In the genomic region with DNA sequence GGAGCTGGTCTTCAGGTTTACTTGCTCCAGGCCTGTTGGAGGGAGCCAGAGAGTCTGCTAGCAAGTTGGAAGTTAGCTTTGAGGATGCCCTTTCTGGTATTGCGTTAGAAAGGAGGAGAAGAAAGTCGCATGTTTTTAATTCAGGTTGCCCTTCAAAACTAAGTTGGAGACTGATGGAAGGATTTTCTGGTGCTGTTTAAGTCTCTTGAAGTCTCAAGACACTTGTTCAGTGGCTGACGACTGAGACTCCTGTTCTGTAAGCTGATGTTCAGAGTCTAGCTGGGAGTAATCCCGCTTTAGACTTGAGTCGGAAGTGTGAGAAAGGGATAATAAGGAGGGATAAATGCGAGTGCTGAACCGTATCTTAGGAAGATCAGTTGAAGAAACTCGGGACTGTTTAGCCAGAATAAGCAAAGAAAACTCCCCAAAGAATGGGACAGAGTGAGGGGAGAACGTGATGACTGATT, we compare ENCODE assay signal across 8 cellular contexts. TPM values are rescaled to one million over a fixed set of nuclear protein-coding genes. Genes with fewer than 3 reads are reported as not detected.
DNase-seq lines count a peak whose midpoint lies in the region; ATAC-seq, FAIRE-seq and TF ChIP-seq lines count a peak whose summit lies in the region.

No MANE protein-coding gene starts in this region.

- no peaks in the 10 kb centered on the region for H3K9me3 Mint-ChIP-seq in activated CD4-positive, alpha-beta memory T cell treated with anti-CD3 and anti-CD28 coated beads, Interleukin-2, amount 10 ng/mL, durations not matched to agents 7 days and 5 days

- no peak for FAIRE-seq in A549 (lab: Jason Lieb, UNC)

- TF ChIP-seq CTCF in A549 (IDR thresholded peaks at IDR 0.05), result no peak
- TF ChIP-seq CTCF in gastrocnemius medialis (IDR thresholded peaks at IDR 0.05 in 4 of 5, conservative IDR thresholded peaks at IDR 0.05 in 1 of 5), result no peak

- peaks cover 51% of the 10 kb centered on the region for H3K4me1 Mint-ChIP-seq in activated CD4-positive, alpha-beta memory T cell treated with anti-CD3 and anti-CD28 coated beads, Interleukin-2, amount 10 ng/mL, durations not matched to agents 7 days and 5 days

- ATAC-seq in A549 (peak; percentile 44 to 60; a peak in 5 of 6 replicates), GM21423 (IDR thresholded peaks at IDR 0.05; ENCODE audit: unreplicated experiment) (peak; percentile 6), left ventricle myocardium superior (peak; percentile 44), gastrocnemius medialis (peak; percentile 36 to 42), HG02642 (IDR thresholded peaks at IDR 0.05; ENCODE audit: poor library complexity, unreplicated experiment) (no peak), GM18867 (IDR thresholded peaks at IDR 0.05; ENCODE audit: unreplicated experiment) (no peak)

- TF ChIP-seq POLR2A in A549 (IDR thresholded peaks at IDR 0.05; ENCODE audit: low read length) (no peak), gastrocnemius medialis (IDR thresholded peaks at IDR 0.05) (no peak)

- H3K27me3 Mint-ChIP-seq in activated CD4-positive, alpha-beta memory T cell treated with anti-CD3 and anti-CD28 coated beads, Interleukin-2, amount 10 ng/mL, durations not matched to agents 7 days and 5 days, result peaks cover 36% of the 10 kb centered on the region

- intact Hi-C loops in left ventricle myocardium superior (cut with micrococcal nuclease) (no loop called here), gastrocnemius medialis (cut with DNase I; ENCODE audit: low total_unique reads) (loop anchor here (5.0 kb wide), 5 partner anchors 98 to 458 kb away; partner anchors contain the start of genes ACACA, MRM1, MYO19 and PIGW)

- TF ChIP-seq EP300 in A549 (IDR thresholded peaks at IDR 0.05), result no peak

- H3K36me3 Mint-ChIP-seq in activated CD4-positive, alpha-beta memory T cell treated with anti-CD3 and anti-CD28 coated beads, Interleukin-2, amount 10 ng/mL, durations not matched to agents 7 days and 5 days (ENCODE audit: low read depth), result peaks cover 47% of the 10 kb centered on the region

- peaks cover 0 to 32% of the 10 kb centered on the region in 2 donors for H3K36me3 ChIP-seq in gastrocnemius medialis

- WGBS in A549 (ENCODE audit: missing lambda C conversion rate), result 6% methylated on average over 9 of the region's 9 CpGs

- peak overlapping the region; percentile 90 for H3K27ac ChIP-seq in A549
- H3K27ac ChIP-seq in gastrocnemius medialis, result peak overlapping the region; percentile 78 to 92 (median 84)

- POLR2A ChIA-PET in A549 (lab: Yijun Ruan, JAX), result interaction anchor here (0.8 to 2.4 kb wide), 11 partner anchors 9 to 348 kb away, joined by 3 to 25 read pairs (median 3); partner anchors contain the start of gene MRM1
- POLR2A ChIA-PET in activated CD4-positive, alpha-beta memory T cell treated with anti-CD3 and anti-CD28 coated beads, Interleukin-2, amount 10 ng/mL, durations not matched to agents 7 days and 5 days (lab: Charles Lee), result interaction anchor here (0.5 to 2.2 kb wide), 20 partner anchors 11 to 409 kb away, joined by 3 to 10 read pairs (median 5); partner anchors contain the start of genes LHX1 and MRM1

- in situ Hi-C loops in gastrocnemius medialis (cut with MboI; ENCODE audit: low sequenced_read_pairs in 4 of 4), result loop anchor here in 1 of 4 donors (25.0 kb wide), 1 partner anchor 312 kb away; no protein-coding TSS in a partner anchor

- CTCF ChIA-PET in A549 (lab: Yijun Ruan, JAX), result interaction anchor here (0.8 to 1.8 kb wide), 10 partner anchors 9 to 291 kb away, joined by 3 to 10 read pairs (median 3); no protein-coding TSS in a partner anchor
- CTCF ChIA-PET in activated CD4-positive, alpha-beta memory T cell treated with anti-CD3 and anti-CD28 coated beads, Interleukin-2, amount 10 ng/mL, durations not matched to agents 7 days and 5 days (lab: Charles Lee), result interaction anchor here (0.6 to 1.6 kb wide), 5 partner anchors 21 to 290 kb away, joined by 3 read pairs; no protein-coding TSS in a partner anchor

- H3K27ac Mint-ChIP-seq in activated CD4-positive, alpha-beta memory T cell treated with anti-CD3 and anti-CD28 coated beads, Interleukin-2, amount 10 ng/mL, durations not matched to agents 7 days and 5 days, result peak overlapping the region; percentile 89

- peak overlapping the region; percentile 87 for H3K4me2 ChIP-seq in A549

- H3K9me3 ChIP-seq in A549 (no peaks in the 10 kb centered on the region), gastrocnemius medialis (no peaks in the 10 kb centered on the region)

- peak overlapping the region; percentile 91 for H3K4me3 Mint-ChIP-seq in activated CD4-positive, alpha-beta memory T cell treated with anti-CD3 and anti-CD28 coated beads, Interleukin-2, amount 10 ng/mL, durations not matched to agents 7 days and 5 days

- H3K4me3 ChIP-seq in A549 (peak overlapping the region; percentile 73), gastrocnemius medialis (peak overlapping the region; percentile 68 to 96 (median 86))

- TF ChIP-seq RAD21 in A549 (conservative IDR thresholded peaks at IDR 0.05 in 1 of 2, IDR thresholded peaks at IDR 0.05 in 1 of 2), result no peak

- peaks cover 32 to 35% (median 35%) of the 10 kb centered on the region in 3 donors for H3K27me3 ChIP-seq in gastrocnemius medialis

- DNase-seq in A549 (ENCODE audit: low read depth in 1 of 2, low spot score in 1 of 2), result no peak
- DNase-seq in activated CD4-positive, alpha-beta memory T cell treated with anti-CD3 and anti-CD28 coated beads, Interleukin-2, amount 10 ng/mL, durations not matched to agents 7 days and 5 days, result no peak
- no peak for DNase-seq in left ventricle myocardium superior
- no peak for DNase-seq in gastrocnemius medialis
- DNase-seq in kidney glomerular epithelial cell (lab: John Stamatoyannopoulos, UW), result no peak

- H3K4me1 ChIP-seq in A549 (peaks cover 25% of the 10 kb centered on the region), gastrocnemius medialis (peaks cover 15 to 19% of the 10 kb centered on the region in 2 donors)

TF ChIP-seq in A549, 52 proteins besides CTCF, POLR2A, EP300 and RAD21:
- TF ChIP-seq, protein P1, sequence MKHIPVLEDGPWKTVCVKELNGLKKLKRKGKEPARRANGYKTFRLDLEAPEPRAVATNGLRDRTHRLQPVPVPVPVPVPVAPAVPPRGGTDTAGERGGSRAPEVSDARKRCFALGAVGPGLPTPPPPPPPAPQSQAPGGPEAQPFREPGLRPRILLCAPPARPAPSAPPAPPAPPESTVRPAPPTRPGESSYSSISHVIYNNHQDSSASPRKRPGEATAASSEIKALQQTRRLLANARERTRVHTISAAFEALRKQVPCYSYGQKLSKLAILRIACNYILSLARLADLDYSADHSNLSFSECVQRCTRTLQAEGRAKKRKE (CRISPR knock-in tag; IDR thresholded peaks at IDR 0.05; ENCODE audit: low read depth), result 0 out of 2 replicates have a peak, but pooled peaks have one; percentile 12
- TF ChIP-seq SREBF2 (IDR thresholded peaks at IDR 0.05), result no peak
- 0 out of 2 replicates have a peak, but pooled peaks have one; percentile 7 for TF ChIP-seq HOXB5 (CRISPR knock-in tag; IDR thresholded peaks at IDR 0.05)
- no peak for TF ChIP-seq EHF (CRISPR knock-in tag; IDR thresholded peaks at IDR 0.05)

RNA-seq across cellular contexts. Expression of gene AATF, which starts 0.7 kb away (rescaled TPM):
- polyA plus RNA-seq in A549 (2011; rRNA removed) (51.9 and 63.8 TPM in 2 replicates), A549 (2017; fragmentation: RNase III; extraction: RNeasy Plus Mini Kit Qiagen cat#74134 plus additional on column Dnase treatment) (120 to 124 TPM (median 120 TPM) in 3 replicates)
- 39.1 and 39.6 TPM in 2 replicates for polyA plus RNA-seq in A549 (2012; cell fraction: cytosol; rRNA removed)
- 36.4 and 63.6 TPM in 2 replicates for polyA plus RNA-seq in A549 (2012; cell fraction: nucleus; rRNA removed)
- 44.7 and 51.9 TPM in 2 replicates for polyA minus RNA-seq in A549 (2011; rRNA and poly(A)+ RNA removed)
- 10 to 100 TPM; 76.7 to 78.8 TPM for total RNA-seq in activated CD4-positive, alpha-beta memory T cell treated with anti-CD3 and anti-CD28 coated beads, Interleukin-2, amount 10 ng/mL, durations not matched to agents 7 days and 5 days
- total RNA-seq in left ventricle myocardium superior (26.1 TPM), gastrocnemius medialis (10 to 100 TPM; 30.3 to 50.5 (median 40.9) TPM)

RNA-seq across cellular contexts. Expression of gene LHX1, which starts 12.2 kb away (rescaled TPM):
- polyA plus RNA-seq in A549 (2011; rRNA removed) (0.53 and 0.61 TPM in 2 replicates), A549 (2017; fragmentation: RNase III; extraction: RNeasy Plus Mini Kit Qiagen cat#74134 plus additional on column Dnase treatment) (1.5 to 2.2 TPM (median 2.2 TPM) in 3 replicates)
- 0.95 and 0.96 TPM in 2 replicates for polyA plus RNA-seq in A549 (2012; cell fraction: cytosol; rRNA removed)
- polyA plus RNA-seq in A549 (2012; cell fraction: nucleus; rRNA removed), result 1.4 and 2.1 TPM in 2 replicates
- 0.17 and 0.24 TPM in 2 replicates for polyA minus RNA-seq in A549 (2011; rRNA and poly(A)+ RNA removed)
- total RNA-seq in activated CD4-positive, alpha-beta memory T cell treated with anti-CD3 and anti-CD28 coated beads, Interleukin-2, amount 10 ng/mL, durations not matched to agents 7 days and 5 days, result under 1 TPM; 0.18 TPM
- total RNA-seq in left ventricle myocardium superior (not detected), gastrocnemius medialis (not detected)

Comparison
In these comparisons a context has a peak if more than half of its experiments do, and no peak if none do; other contexts are left out.
1. ATAC-seq: peak in A549 (2 of 2), GM21423 (single experiment), left ventricle myocardium superior (single experiment) and gastrocnemius medialis (2 of 2); none in HG02642 (single experiment) and GM18867 (single experiment).